1 cellular context compared by ENCODE assay signal in the genomic region with DNA sequence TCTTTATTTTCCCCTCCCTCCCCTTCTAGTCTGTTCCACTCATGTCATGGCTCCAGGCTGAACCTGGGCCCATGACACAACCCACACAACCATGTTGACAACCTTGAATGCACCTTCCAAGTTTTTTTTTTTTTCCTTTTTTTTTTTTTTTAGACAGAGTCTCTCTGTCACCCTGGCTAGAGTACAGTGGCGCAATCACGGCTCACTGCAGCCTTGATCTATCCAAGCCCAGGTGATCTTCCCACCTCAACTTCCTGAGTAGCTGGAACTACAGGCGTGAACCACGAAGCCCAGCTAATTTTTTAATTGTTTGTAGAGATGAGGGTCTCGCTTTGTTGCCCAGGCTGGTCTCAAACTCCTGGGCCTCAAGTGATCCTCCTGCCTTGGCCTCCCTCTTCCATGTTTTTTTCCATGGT.
A peak's percentile ranks its signal among the peaks of the same experiment; 100 is the strongest.
TF ChIP-seq lines count a peak whose summit lies in the region.

No MANE protein-coding gene starts in this region.

TF ChIP-seq in HepG2, 621 proteins besides CTCF, POLR2A, EP300 and RAD21 (continued from another document and continues in another):
- TF ChIP-seq PCBP2 (optimal IDR thresholded peaks at IDR 0.05; ENCODE audit: low read depth, low read length, poor library complexity, severe bottlenecking): no peak
- TF ChIP-seq ZNF563 (CRISPR knock-in tag; IDR thresholded peaks at IDR 0.05): no peak
- TF ChIP-seq, protein P1, sequence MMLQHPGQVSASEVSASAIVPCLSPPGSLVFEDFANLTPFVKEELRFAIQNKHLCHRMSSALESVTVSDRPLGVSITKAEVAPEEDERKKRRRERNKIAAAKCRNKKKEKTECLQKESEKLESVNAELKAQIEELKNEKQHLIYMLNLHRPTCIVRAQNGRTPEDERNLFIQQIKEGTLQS (CRISPR knock-in tag; IDR thresholded peaks at IDR 0.05): no peak
- TF ChIP-seq, protein P2, sequence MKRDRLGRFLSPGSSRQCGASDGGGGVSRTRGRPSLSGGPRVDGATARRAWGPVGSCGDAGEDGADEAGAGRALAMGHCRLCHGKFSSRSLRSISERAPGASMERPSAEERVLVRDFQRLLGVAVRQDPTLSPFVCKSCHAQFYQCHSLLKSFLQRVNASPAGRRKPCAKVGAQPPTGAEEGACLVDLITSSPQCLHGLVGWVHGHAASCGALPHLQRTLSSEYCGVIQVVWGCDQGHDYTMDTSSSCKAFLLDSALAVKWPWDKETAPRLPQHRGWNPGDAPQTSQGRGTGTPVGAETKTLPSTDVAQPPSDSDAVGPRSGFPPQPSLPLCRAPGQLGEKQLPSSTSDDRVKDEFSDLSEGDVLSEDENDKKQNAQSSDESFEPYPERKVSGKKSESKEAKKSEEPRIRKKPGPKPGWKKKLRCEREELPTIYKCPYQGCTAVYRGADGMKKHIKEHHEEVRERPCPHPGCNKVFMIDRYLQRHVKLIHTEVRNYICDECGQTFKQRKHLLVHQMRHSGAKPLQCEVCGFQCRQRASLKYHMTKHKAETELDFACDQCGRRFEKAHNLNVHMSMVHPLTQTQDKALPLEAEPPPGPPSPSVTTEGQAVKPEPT (CRISPR knock-in tag; IDR thresholded peaks at IDR 0.05; ENCODE audit: low read depth): no peak
- TF ChIP-seq, protein P3, sequence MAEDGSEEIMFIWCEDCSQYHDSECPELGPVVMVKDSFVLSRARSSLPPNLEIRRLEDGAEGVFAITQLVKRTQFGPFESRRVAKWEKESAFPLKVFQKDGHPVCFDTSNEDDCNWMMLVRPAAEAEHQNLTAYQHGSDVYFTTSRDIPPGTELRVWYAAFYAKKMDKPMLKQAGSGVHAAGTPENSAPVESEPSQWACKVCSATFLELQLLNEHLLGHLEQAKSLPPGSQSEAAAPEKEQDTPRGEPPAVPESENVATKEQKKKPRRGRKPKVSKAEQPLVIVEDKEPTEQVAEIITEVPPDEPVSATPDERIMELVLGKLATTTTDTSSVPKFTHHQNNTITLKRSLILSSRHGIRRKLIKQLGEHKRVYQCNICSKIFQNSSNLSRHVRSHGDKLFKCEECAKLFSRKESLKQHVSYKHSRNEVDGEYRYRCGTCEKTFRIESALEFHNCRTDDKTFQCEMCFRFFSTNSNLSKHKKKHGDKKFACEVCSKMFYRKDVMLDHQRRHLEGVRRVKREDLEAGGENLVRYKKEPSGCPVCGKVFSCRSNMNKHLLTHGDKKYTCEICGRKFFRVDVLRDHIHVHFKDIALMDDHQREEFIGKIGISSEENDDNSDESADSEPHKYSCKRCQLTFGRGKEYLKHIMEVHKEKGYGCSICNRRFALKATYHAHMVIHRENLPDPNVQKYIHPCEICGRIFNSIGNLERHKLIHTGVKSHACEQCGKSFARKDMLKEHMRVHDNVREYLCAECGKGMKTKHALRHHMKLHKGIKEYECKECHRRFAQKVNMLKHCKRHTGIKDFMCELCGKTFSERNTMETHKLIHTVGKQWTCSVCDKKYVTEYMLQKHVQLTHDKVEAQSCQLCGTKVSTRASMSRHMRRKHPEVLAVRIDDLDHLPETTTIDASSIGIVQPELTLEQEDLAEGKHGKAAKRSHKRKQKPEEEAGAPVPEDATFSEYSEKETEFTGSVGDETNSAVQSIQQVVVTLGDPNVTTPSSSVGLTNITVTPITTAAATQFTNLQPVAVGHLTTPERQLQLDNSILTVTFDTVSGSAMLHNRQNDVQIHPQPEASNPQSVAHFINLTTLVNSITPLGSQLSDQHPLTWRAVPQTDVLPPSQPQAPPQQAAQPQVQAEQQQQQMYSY (CRISPR knock-in tag; IDR thresholded peaks at IDR 0.05): no peak
- TF ChIP-seq HOXA5 (CRISPR knock-in tag; IDR thresholded peaks at IDR 0.05): peak; percentile 52; the same call in 1 of the 2 replicates
- peak; percentile 94 for TF ChIP-seq NCOR1 (IDR thresholded peaks at IDR 0.05; ENCODE audit: borderline replicate concordance, low read length)
- TF ChIP-seq ZFP36 (IDR thresholded peaks at IDR 0.05; ENCODE audit: borderline replicate concordance, low read depth, low read length, partially characterized antibody): no peak
- no peak for TF ChIP-seq EED (CRISPR knock-in tag; IDR thresholded peaks at IDR 0.05)
- TF ChIP-seq ZNF660 (CRISPR knock-in tag; IDR thresholded peaks at IDR 0.05; ENCODE audit: borderline replicate concordance, low read depth): no peak
- TF ChIP-seq, protein P4, sequence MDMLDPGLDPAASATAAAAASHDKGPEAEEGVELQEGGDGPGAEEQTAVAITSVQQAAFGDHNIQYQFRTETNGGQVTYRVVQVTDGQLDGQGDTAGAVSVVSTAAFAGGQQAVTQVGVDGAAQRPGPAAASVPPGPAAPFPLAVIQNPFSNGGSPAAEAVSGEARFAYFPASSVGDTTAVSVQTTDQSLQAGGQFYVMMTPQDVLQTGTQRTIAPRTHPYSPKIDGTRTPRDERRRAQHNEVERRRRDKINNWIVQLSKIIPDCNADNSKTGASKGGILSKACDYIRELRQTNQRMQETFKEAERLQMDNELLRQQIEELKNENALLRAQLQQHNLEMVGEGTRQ (IDR thresholded peaks at IDR 0.05; ENCODE audit: low read depth, low read length): no peak
- TF ChIP-seq, protein P4 (CRISPR knock-in tag; IDR thresholded peaks at IDR 0.05; ENCODE audit: borderline replicate concordance): no peak
- no peak for TF ChIP-seq ZNF674 (CRISPR knock-in tag; IDR thresholded peaks at IDR 0.05; ENCODE audit: low read depth)
- TF ChIP-seq FOXP1 (IDR thresholded peaks at IDR 0.05): 0 out of 2 replicates have a peak, but pooled peaks have one; percentile 61
- TF ChIP-seq FOXP1 (CRISPR knock-in tag; IDR thresholded peaks at IDR 0.05): peak; percentile 70; the same call in 1 of the 2 replicates
- TF ChIP-seq, protein P5, sequence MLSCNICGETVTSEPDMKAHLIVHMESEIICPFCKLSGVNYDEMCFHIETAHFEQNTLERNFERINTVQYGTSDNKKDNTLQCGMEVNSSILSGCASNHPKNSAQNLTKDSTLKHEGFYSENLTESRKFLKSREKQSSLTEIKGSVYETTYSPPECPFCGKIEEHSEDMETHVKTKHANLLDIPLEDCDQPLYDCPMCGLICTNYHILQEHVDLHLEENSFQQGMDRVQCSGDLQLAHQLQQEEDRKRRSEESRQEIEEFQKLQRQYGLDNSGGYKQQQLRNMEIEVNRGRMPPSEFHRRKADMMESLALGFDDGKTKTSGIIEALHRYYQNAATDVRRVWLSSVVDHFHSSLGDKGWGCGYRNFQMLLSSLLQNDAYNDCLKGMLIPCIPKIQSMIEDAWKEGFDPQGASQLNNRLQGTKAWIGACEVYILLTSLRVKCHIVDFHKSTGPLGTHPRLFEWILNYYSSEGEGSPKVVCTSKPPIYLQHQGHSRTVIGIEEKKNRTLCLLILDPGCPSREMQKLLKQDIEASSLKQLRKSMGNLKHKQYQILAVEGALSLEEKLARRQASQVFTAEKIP (CRISPR knock-in tag; IDR thresholded peaks at IDR 0.05; ENCODE audit: borderline replicate concordance): no peak
- TF ChIP-seq ELF1 (CRISPR knock-in tag; IDR thresholded peaks at IDR 0.05): peak; percentile 57; the same call in 1 of the 2 replicates
- TF ChIP-seq ZNF138 (CRISPR knock-in tag; IDR thresholded peaks at IDR 0.05; ENCODE audit: low read depth): no peak
- 0 out of 2 replicates have a peak, but pooled peaks have one; percentile 43 for TF ChIP-seq BORCS8-MEF2B (CRISPR knock-in tag; IDR thresholded peaks at IDR 0.05)
- TF ChIP-seq, protein P6, sequence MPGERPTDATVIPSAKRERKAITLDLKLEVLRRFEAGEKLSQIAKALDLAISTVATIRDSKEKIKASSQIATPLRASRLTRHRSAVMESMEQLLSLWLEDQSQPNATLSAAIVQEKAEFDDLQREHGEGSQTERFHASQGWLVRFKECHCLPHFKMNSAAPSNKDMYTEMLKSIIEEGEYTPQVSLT (CRISPR knock-in tag; IDR thresholded peaks at IDR 0.05; ENCODE audit: borderline replicate concordance, low read depth): no peak
- TF ChIP-seq SP4 (CRISPR knock-in tag; IDR thresholded peaks at IDR 0.05): no peak
- TF ChIP-seq ZNF629 (CRISPR knock-in tag; conservative IDR thresholded peaks at IDR 0.05): no peak; the same call in 1 of the 2 replicates
- TF ChIP-seq HMG20B (CRISPR knock-in tag; conservative IDR thresholded peaks at IDR 0.05): no peak
- peak; percentile 55; the same call in 1 of the 2 replicates for TF ChIP-seq GABPB1 (CRISPR knock-in tag; IDR thresholded peaks at IDR 0.05)
- peak; percentile 95 for TF ChIP-seq CEBPB (IDR thresholded peaks at IDR 0.05; ENCODE audit: borderline replicate concordance, low read depth, low read length)
- no peak for TF ChIP-seq ELF4 (CRISPR knock-in tag; IDR thresholded peaks at IDR 0.05; ENCODE audit: borderline replicate concordance)
- TF ChIP-seq MEIS1 (CRISPR knock-in tag; IDR thresholded peaks at IDR 0.05; ENCODE audit: borderline replicate concordance): no peak
- no peak for TF ChIP-seq ZNF234 (CRISPR knock-in tag; conservative IDR thresholded peaks at IDR 0.05)
- TF ChIP-seq HES4 (CRISPR knock-in tag; IDR thresholded peaks at IDR 0.05; ENCODE audit: borderline replicate concordance): no peak
- TF ChIP-seq, protein P7, sequence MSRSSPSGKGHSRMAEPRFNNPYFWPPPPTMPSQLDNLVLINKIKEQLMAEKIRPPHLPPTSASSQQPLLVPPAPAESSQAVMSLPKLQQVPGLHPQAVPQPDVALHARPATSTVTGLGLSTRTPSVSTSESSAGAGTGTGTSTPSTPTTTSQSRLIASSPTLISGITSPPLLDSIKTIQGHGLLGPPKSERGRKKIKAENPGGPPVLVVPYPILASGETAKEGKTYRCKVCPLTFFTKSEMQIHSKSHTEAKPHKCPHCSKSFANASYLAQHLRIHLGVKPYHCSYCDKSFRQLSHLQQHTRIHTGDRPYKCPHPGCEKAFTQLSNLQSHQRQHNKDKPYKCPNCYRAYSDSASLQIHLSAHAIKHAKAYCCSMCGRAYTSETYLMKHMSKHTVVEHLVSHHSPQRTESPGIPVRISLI (CRISPR knock-in tag; IDR thresholded peaks at IDR 0.05; ENCODE audit: borderline replicate concordance): peak; percentile 100
- peak; percentile 65; the same call in 1 of the 2 replicates for TF ChIP-seq ZBTB7B (CRISPR knock-in tag; IDR thresholded peaks at IDR 0.05)
- TF ChIP-seq GTF2F1 (IDR thresholded peaks at IDR 0.05; ENCODE audit: low read length): no peak
- TF ChIP-seq SP5 (CRISPR knock-in tag; IDR thresholded peaks at IDR 0.05; ENCODE audit: borderline replicate concordance, low read depth): no peak
- TF ChIP-seq ZNF431 (CRISPR knock-in tag; IDR thresholded peaks at IDR 0.05; ENCODE audit: borderline replicate concordance, low read depth): no peak; the same call in 1 of the 2 replicates
- no peak for TF ChIP-seq EEA1 (CRISPR knock-in tag; IDR thresholded peaks at IDR 0.05; ENCODE audit: borderline replicate concordance)
- TF ChIP-seq ZNF775 (CRISPR knock-in tag; IDR thresholded peaks at IDR 0.05; ENCODE audit: borderline replicate concordance): no peak
- TF ChIP-seq, protein P8, sequence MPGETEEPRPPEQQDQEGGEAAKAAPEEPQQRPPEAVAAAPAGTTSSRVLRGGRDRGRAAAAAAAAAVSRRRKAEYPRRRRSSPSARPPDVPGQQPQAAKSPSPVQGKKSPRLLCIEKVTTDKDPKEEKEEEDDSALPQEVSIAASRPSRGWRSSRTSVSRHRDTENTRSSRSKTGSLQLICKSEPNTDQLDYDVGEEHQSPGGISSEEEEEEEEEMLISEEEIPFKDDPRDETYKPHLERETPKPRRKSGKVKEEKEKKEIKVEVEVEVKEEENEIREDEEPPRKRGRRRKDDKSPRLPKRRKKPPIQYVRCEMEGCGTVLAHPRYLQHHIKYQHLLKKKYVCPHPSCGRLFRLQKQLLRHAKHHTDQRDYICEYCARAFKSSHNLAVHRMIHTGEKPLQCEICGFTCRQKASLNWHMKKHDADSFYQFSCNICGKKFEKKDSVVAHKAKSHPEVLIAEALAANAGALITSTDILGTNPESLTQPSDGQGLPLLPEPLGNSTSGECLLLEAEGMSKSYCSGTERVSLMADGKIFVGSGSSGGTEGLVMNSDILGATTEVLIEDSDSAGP (CRISPR knock-in tag; IDR thresholded peaks at IDR 0.05; ENCODE audit: borderline replicate concordance): no peak
- TF ChIP-seq, protein P9, sequence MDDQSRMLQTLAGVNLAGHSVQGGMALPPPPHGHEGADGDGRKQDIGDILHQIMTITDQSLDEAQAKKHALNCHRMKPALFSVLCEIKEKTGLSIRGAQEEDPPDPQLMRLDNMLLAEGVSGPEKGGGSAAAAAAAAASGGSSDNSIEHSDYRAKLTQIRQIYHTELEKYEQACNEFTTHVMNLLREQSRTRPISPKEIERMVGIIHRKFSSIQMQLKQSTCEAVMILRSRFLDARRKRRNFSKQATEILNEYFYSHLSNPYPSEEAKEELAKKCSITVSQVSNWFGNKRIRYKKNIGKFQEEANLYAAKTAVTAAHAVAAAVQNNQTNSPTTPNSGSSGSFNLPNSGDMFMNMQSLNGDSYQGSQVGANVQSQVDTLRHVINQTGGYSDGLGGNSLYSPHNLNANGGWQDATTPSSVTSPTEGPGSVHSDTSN (CRISPR knock-in tag; IDR thresholded peaks at IDR 0.05; ENCODE audit: borderline replicate concordance): no peak
- TF ChIP-seq, protein P10, sequence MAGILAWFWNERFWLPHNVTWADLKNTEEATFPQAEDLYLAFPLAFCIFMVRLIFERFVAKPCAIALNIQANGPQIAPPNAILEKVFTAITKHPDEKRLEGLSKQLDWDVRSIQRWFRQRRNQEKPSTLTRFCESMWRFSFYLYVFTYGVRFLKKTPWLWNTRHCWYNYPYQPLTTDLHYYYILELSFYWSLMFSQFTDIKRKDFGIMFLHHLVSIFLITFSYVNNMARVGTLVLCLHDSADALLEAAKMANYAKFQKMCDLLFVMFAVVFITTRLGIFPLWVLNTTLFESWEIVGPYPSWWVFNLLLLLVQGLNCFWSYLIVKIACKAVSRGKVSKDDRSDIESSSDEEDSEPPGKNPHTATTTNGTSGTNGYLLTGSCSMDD (CRISPR knock-in tag; IDR thresholded peaks at IDR 0.05): no peak
- TF ChIP-seq ZNF24 (IDR thresholded peaks at IDR 0.05): no peak
- TF ChIP-seq FOSL2 (CRISPR knock-in tag; IDR thresholded peaks at IDR 0.05): peak; percentile 79
- TF ChIP-seq PHF20 (CRISPR knock-in tag; IDR thresholded peaks at IDR 0.05): no peak
- TF ChIP-seq ZNF543 (CRISPR knock-in tag; IDR thresholded peaks at IDR 0.05): no peak
- no peak for TF ChIP-seq ZNF3 (CRISPR knock-in tag; IDR thresholded peaks at IDR 0.05)
- peak; percentile 85 for TF ChIP-seq FOXO1 (CRISPR knock-in tag; IDR thresholded peaks at IDR 0.05)
- TF ChIP-seq SYNCRIP (IDR thresholded peaks at IDR 0.05; ENCODE audit: insufficient read depth, low read depth, low read length): no peak
- no peak for TF ChIP-seq ZNF136 (CRISPR knock-in tag; IDR thresholded peaks at IDR 0.05; ENCODE audit: low read depth)
- TF ChIP-seq NFYC (CRISPR knock-in tag; IDR thresholded peaks at IDR 0.05): no peak
- TF ChIP-seq HCFC1 (IDR thresholded peaks at IDR 0.05; ENCODE audit: low read depth, low read length): no peak
- TF ChIP-seq, protein P11, sequence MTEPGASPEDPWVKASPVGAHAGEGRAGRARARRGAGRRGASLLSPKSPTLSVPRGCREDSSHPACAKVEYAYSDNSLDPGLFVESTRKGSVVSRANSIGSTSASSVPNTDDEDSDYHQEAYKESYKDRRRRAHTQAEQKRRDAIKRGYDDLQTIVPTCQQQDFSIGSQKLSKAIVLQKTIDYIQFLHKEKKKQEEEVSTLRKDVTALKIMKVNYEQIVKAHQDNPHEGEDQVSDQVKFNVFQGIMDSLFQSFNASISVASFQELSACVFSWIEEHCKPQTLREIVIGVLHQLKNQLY (CRISPR knock-in tag; IDR thresholded peaks at IDR 0.05): peak; percentile 77; the same call in 1 of the 2 replicates
- no peak for TF ChIP-seq RORA (CRISPR knock-in tag; IDR thresholded peaks at IDR 0.05)
- no peak for TF ChIP-seq ZNF337 (CRISPR knock-in tag; IDR thresholded peaks at IDR 0.05; ENCODE audit: borderline replicate concordance, low read depth)
